In the genomic region with DNA sequence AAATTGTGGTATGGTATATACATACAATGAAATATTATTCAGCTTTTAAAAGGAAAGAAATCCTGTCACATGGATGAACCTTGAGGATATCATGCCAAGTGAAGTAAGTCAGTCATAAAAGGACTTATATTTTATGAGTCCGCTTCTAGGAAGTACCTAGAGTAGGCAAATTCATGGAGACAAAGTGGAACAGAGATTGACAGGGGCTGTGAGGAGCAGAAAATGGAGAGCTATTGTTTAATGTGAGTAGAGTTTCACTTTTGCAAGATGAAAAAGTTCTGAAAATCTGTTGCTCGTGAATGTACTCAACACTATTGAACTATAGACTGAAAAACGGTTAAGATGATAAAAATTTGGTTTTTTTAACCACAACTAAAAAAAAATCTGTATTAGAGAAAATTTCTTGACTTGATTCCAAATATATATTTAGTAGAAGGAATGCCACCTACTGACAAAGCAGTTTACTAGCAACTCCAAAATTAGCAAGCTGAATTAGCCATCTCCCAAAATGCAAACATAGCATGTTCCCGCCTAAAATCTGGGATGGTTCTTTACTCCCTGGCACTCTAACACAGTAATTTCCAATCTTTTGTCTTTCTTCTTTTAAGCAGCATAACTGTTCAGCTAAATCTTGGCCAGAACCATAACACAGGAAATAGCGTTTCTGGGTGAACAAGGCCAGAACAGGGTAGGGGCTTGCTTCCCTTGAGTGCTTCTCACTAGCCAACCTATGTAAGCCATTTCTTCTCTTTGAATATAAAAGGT, we compare ENCODE assay signal across 8 cellular contexts. TPM values are rescaled to one million over a fixed set of nuclear protein-coding genes. Genes with fewer than 3 reads are reported as not detected.
DNase-seq lines count a peak whose midpoint lies in the region; ATAC-seq, FAIRE-seq and TF ChIP-seq lines count a peak whose summit lies in the region.

No MANE protein-coding gene starts in this region.

- intact Hi-C loops in A673 (cut with micrococcal nuclease; ENCODE audit: unreplicated experiment) = loop anchor here (2.0 kb wide), 1 partner anchor 45 kb away; the partner anchor contains the start of gene MRPL40
- intact Hi-C loops in kidney (cut with DNase I) = no loop called here
- intact Hi-C loops in tibial artery (cut with DNase I; ENCODE audit: low total_unique reads) = loop anchor here (5.0 kb wide), 2 partner anchors 240 to 300 kb away; partner anchors contain the start of gene SLC25A1

- TF ChIP-seq CTCF in A673 (conservative IDR thresholded peaks at IDR 0.05; ENCODE audit: low read depth, low read length) (peak; percentile 44), kidney (IDR thresholded peaks at IDR 0.05; ENCODE audit: borderline replicate concordance, extremely low read depth, insufficient read depth) (peak; percentile 20), tibial artery (IDR thresholded peaks at IDR 0.05) (no peak)

- H3K36me3 Mint-ChIP-seq in activated CD8-positive, alpha-beta memory T cell treated with anti-CD3 and anti-CD28 coated beads, Interleukin-2, amount 10 ng/mL, durations not matched to agents 7 days and 5 days = peaks cover 16% of the 10 kb centered on the region

- ATAC-seq in activated CD8-positive, alpha-beta memory T cell treated with anti-CD3 and anti-CD28 coated beads, Interleukin-2, amount 10 ng/mL, durations not matched to agents 7 days and 5 days = no peak
- no peak for ATAC-seq in GM18870 (IDR thresholded peaks at IDR 0.05; ENCODE audit: unreplicated experiment)

- peaks cover 32% of the 10 kb centered on the region for H3K4me1 Mint-ChIP-seq in activated CD8-positive, alpha-beta memory T cell treated with anti-CD3 and anti-CD28 coated beads, Interleukin-2, amount 10 ng/mL, durations not matched to agents 7 days and 5 days

- peak overlapping the region; percentile 50 to 72 for H3K9ac ChIP-seq in kidney (ENCODE audit: low read length in 2 of 2)

- peak overlapping the region; percentile 99 for H3K4me3 Mint-ChIP-seq in activated CD8-positive, alpha-beta memory T cell treated with anti-CD3 and anti-CD28 coated beads, Interleukin-2, amount 10 ng/mL, durations not matched to agents 7 days and 5 days

- CTCF ChIA-PET in A673 (lab: Charles Lee) = no interaction called here
- CTCF ChIA-PET in activated CD8-positive, alpha-beta memory T cell treated with anti-CD3 and anti-CD28 coated beads, Interleukin-2, amount 10 ng/mL, durations not matched to agents 7 days and 5 days (lab: Charles Lee) = interaction anchor here (0.8 to 2.7 kb wide), 15 partner anchors 9 to 333 kb away, joined by 3 to 16 read pairs (median 4); partner anchors contain the start of genes ESS2 and HIRA

- no peaks in the 10 kb centered on the region for H3K27me3 ChIP-seq in A673 (replicated peaks; ENCODE audit: insufficient read depth, low read depth, low read length, poor library complexity)
- no peaks in the 10 kb centered on the region for H3K27me3 ChIP-seq in H7 (ENCODE audit: control insufficient read depth, insufficient read depth, low read length)
- no peaks in the 10 kb centered on the region for H3K27me3 ChIP-seq in tibial artery

- H3K27me3 Mint-ChIP-seq in activated CD8-positive, alpha-beta memory T cell treated with anti-CD3 and anti-CD28 coated beads, Interleukin-2, amount 10 ng/mL, durations not matched to agents 7 days and 5 days = no peaks in the 10 kb centered on the region

- BruUV-seq in A673 (replicated peaks; lab: Mats Ljungman, UMichigan) = TSS peak; percentile 42

- no peak for FAIRE-seq in kidney (lab: Jason Lieb, UNC)

- H3K4me1 ChIP-seq in A673 (ENCODE audit: insufficient read depth, low read length, poor library complexity, severe bottlenecking) (peaks cover 9% of the 10 kb centered on the region), kidney (ENCODE audit: control insufficient read depth in 1 of 2, insufficient read depth in 1 of 2, low read depth in 1 of 2, low read length in 2 of 2) (peaks cover 4% of the 10 kb centered on the region in 2 donors), tibial artery (peaks cover 0 to 23% (median 12%) of the 10 kb centered on the region in 4 donors)

- H3K36me3 ChIP-seq in A673 (ENCODE audit: insufficient read depth, low read length, poor library complexity, severe bottlenecking) = peaks cover 26% of the 10 kb centered on the region
- peaks cover 15% of the 10 kb centered on the region for H3K36me3 ChIP-seq in H7 (replicated peaks; ENCODE audit: control insufficient read depth, insufficient read depth, low read length)
- H3K36me3 ChIP-seq in kidney (ENCODE audit: control insufficient read depth in 1 of 2, insufficient read depth in 2 of 2, low read length in 2 of 2) = peaks cover 12 to 14% of the 10 kb centered on the region in 2 donors
- H3K36me3 ChIP-seq in tibial artery = peaks cover 8 to 32% (median 24%) of the 10 kb centered on the region in 3 donors

- H3K27ac Mint-ChIP-seq in activated CD8-positive, alpha-beta memory T cell treated with anti-CD3 and anti-CD28 coated beads, Interleukin-2, amount 10 ng/mL, durations not matched to agents 7 days and 5 days = peak overlapping the region; percentile 98

- H3K9me3 ChIP-seq in A673 (ENCODE audit: low read depth, low read length, poor library complexity, severe bottlenecking) (no peaks in the 10 kb centered on the region), kidney (ENCODE audit: control insufficient read depth in 1 of 2, low read length in 2 of 2) (no peaks in the 10 kb centered on the region), tibial artery (no peaks in the 10 kb centered on the region)

- H3K9me3 Mint-ChIP-seq in activated CD8-positive, alpha-beta memory T cell treated with anti-CD3 and anti-CD28 coated beads, Interleukin-2, amount 10 ng/mL, durations not matched to agents 7 days and 5 days (ENCODE audit: low read depth) = no peaks in the 10 kb centered on the region

- peak; percentile 28 for DNase-seq in A673 (ENCODE audit: low spot score)
- DNase-seq in H7 = no peak
- no peak for DNase-seq in activated CD8-positive, alpha-beta memory T cell treated with anti-CD3 and anti-CD28 coated beads, Interleukin-2, amount 10 ng/mL, durations not matched to agents 7 days and 5 days
- DNase-seq in kidney = no peak
- DNase-seq in tibial artery = no peak
- DNase-seq in NCI-H1436 treated with DMSO at 0.1 percent for 48 hours (lab: John Stamatoyannopoulos, UW) = no peak
- DNase-seq in NCI-H2107 (lab: John Stamatoyannopoulos, UW) = no peak

- H3K4me3 ChIP-seq in A673 (ENCODE audit: low read depth, low read length, poor library complexity, severe bottlenecking) = peak overlapping the region; percentile 75
- peak overlapping the region; percentile 5 for H3K4me3 ChIP-seq in H7 (ENCODE audit: insufficient read depth, low read depth, low read length)
- H3K4me3 ChIP-seq in kidney (ENCODE audit: low read length in 2 of 2) = peak overlapping the region; percentile 91 to 98
- peak overlapping the region; percentile 86 to 87 for H3K4me3 ChIP-seq in tibial artery

- peak overlapping the region; percentile 99 for H3K27ac ChIP-seq in A673 (ENCODE audit: low read depth, low read length, poor library complexity, severe bottlenecking)
- no peak overlapping the region for H3K27ac ChIP-seq in kidney (ENCODE audit: low read depth in 2 of 2, low read length in 2 of 2)
- H3K27ac ChIP-seq in tibial artery = peak overlapping the region in 1 of 2 donors; percentile 85

- POLR2A ChIA-PET in A673 (lab: Charles Lee; ENCODE audit: low non-redundant PET) = no interaction called here

RNA-seq across cellular contexts. Expression of gene UFD1, which starts 1.5 kb away (rescaled TPM):
- total RNA-seq in A673 (2021) (161 and 195 TPM in 2 replicates), kidney (56.2 TPM)
- total RNA-seq in H7 (2014; rRNA removed; shearing (Covaris generic)) = 48.6 and 61.3 TPM in 2 replicates
- total RNA-seq in activated CD8-positive, alpha-beta memory T cell treated with anti-CD3 and anti-CD28 coated beads, Interleukin-2, amount 10 ng/mL, durations not matched to agents 7 days and 5 days = 100 to 1,000 TPM in 1 of 2 experiments, 10 to 100 TPM in 1; 80.1 to 111 TPM
- 67.8 TPM for polyA plus RNA-seq in kidney (ENCODE audit: insufficient read depth, low read depth, low replicate concordance)

RNA-seq across cellular contexts. Expression of gene CDC45, which starts 2.2 kb away (rescaled TPM):
- total RNA-seq in A673 (2021) (79.1 and 79.2 TPM in 2 replicates), kidney (1.1 TPM)
- total RNA-seq in H7 (2014; rRNA removed; shearing (Covaris generic)) = 35.8 and 36.8 TPM in 2 replicates
- total RNA-seq in activated CD8-positive, alpha-beta memory T cell treated with anti-CD3 and anti-CD28 coated beads, Interleukin-2, amount 10 ng/mL, durations not matched to agents 7 days and 5 days = 100 to 1,000 TPM in 1 of 2 experiments, 10 to 100 TPM in 1; 94.8 to 104 TPM
- polyA plus RNA-seq in kidney (ENCODE audit: insufficient read depth, low read depth, low replicate concordance) = 0.32 TPM

RNA-seq across cellular contexts. Expression of gene C22orf39, which starts 30.0 kb away (rescaled TPM):
- total RNA-seq in A673 (2021) (28.4 and 34.1 TPM in 2 replicates), kidney (27.1 TPM)
- total RNA-seq in H7 (2014; rRNA removed; shearing (Covaris generic)) = 42.3 and 45.3 TPM in 2 replicates
- total RNA-seq in activated CD8-positive, alpha-beta memory T cell treated with anti-CD3 and anti-CD28 coated beads, Interleukin-2, amount 10 ng/mL, durations not matched to agents 7 days and 5 days = 10 to 100 TPM; 31.1 to 36.4 TPM
- 54.4 TPM for polyA plus RNA-seq in kidney (ENCODE audit: insufficient read depth, low read depth, low replicate concordance)

RNA-seq across cellular contexts. Expression of gene MRPL40, which starts 45.2 kb away (rescaled TPM):
- total RNA-seq in A673 (2021) (21.9 and 23.1 TPM in 2 replicates), kidney (30.0 TPM)
- total RNA-seq in H7 (2014; rRNA removed; shearing (Covaris generic)) = 20.1 and 20.2 TPM in 2 replicates
- 10 to 100 TPM; 27.0 to 32.4 TPM for total RNA-seq in activated CD8-positive, alpha-beta memory T cell treated with anti-CD3 and anti-CD28 coated beads, Interleukin-2, amount 10 ng/mL, durations not matched to agents 7 days and 5 days
- 89.2 TPM for polyA plus RNA-seq in kidney (ENCODE audit: insufficient read depth, low read depth, low replicate concordance)

RNA-seq across cellular contexts. Expression of gene HIRA, which starts 46.0 kb away (rescaled TPM):
- total RNA-seq in A673 (2021) (50.6 and 52.3 TPM in 2 replicates), kidney (26.8 TPM)
- total RNA-seq in H7 (2014; rRNA removed; shearing (Covaris generic)) = 28.8 and 31.4 TPM in 2 replicates
- 10 to 100 TPM; 57.8 to 67.0 TPM for total RNA-seq in activated CD8-positive, alpha-beta memory T cell treated with anti-CD3 and anti-CD28 coated beads, Interleukin-2, amount 10 ng/mL, durations not matched to agents 7 days and 5 days
- 18.5 TPM for polyA plus RNA-seq in kidney (ENCODE audit: insufficient read depth, low read depth, low replicate concordance)

Comparison
In these comparisons a context has a peak if more than half of its experiments do, and no peak if none do; other contexts are left out.
1. H3K4me3 ChIP-seq: peak in every context shown above with its lines; median percentile 94 in kidney; 86 in tibial artery; 75 in A673; 5 in H7.
2. CTCF ChIP-seq: peak in A673 (single experiment) and kidney (single experiment); none in tibial artery (0 of 2).
3. RNA of gene CDC45, which starts 2.2 kb away (total RNA-seq): 94.8 to 104 TPM in activated CD8-positive, alpha-beta memory T cell treated with anti-CD3 and anti-CD28 coated beads, Interleukin-2, amount 10 ng/mL, durations not matched to agents 7 days and 5 days, 79.1 to 79.2 TPM in A673 and 35.8 to 36.8 TPM in H7; 1.1 TPM in kidney (single experiment); every median in the first group is over 10 times any median in the second.